ENCODE assay signal across 1 cellular context in genomic region chr10:89086801-89087513, GRCh38.
TF ChIP-seq lines count a peak whose summit lies in the region.

No MANE protein-coding gene starts in this region.

TF ChIP-seq in K562, 482 proteins besides CTCF, POLR2A, EP300 and RAD21 (continued from another document and continues in another):
- TF ChIP-seq, protein P1, sequence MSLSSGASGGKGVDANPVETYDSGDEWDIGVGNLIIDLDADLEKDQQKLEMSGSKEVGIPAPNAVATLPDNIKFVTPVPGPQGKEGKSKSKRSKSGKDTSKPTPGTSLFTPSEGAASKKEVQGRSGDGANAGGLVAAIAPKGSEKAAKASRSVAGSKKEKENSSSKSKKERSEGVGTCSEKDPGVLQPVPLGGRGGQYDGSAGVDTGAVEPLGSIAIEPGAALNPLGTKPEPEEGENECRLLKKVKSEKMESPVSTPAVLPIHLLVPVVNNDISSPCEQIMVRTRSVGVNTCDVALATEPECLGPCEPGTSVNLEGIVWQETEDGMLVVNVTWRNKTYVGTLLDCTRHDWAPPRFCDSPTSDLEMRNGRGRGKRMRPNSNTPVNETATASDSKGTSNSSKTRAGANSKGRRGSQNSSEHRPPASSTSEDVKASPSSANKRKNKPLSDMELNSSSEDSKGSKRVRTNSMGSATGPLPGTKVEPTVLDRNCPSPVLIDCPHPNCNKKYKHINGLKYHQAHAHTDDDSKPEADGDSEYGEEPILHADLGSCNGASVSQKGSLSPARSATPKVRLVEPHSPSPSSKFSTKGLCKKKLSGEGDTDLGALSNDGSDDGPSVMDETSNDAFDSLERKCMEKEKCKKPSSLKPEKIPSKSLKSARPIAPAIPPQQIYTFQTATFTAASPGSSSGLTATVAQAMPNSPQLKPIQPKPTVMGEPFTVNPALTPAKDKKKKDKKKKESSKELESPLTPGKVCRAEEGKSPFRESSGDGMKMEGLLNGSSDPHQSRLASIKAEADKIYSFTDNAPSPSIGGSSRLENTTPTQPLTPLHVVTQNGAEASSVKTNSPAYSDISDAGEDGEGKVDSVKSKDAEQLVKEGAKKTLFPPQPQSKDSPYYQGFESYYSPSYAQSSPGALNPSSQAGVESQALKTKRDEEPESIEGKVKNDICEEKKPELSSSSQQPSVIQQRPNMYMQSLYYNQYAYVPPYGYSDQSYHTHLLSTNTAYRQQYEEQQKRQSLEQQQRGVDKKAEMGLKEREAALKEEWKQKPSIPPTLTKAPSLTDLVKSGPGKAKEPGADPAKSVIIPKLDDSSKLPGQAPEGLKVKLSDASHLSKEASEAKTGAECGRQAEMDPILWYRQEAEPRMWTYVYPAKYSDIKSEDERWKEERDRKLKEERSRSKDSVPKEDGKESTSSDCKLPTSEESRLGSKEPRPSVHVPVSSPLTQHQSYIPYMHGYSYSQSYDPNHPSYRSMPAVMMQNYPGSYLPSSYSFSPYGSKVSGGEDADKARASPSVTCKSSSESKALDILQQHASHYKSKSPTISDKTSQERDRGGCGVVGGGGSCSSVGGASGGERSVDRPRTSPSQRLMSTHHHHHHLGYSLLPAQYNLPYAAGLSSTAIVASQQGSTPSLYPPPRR (CRISPR knock-in tag; IDR thresholded peaks at IDR 0.05; ENCODE audit: borderline replicate concordance) = no peak
- no peak for TF ChIP-seq TSC22D4 (tag; IDR thresholded peaks at IDR 0.05)
- TF ChIP-seq ZNF239 (CRISPR knock-in tag; IDR thresholded peaks at IDR 0.05) = no peak
- TF ChIP-seq YY1 (IDR thresholded peaks at IDR 0.05; ENCODE audit: borderline replicate concordance in 1 of 3, control insufficient read depth in 1 of 3, extremely low read depth in 1 of 3, insufficient read depth in 3 of 3, insufficient read length in 1 of 3, insufficient replicate concordance in 2 of 3, low read depth in 1 of 3, low read length in 2 of 3) = no peak
- TF ChIP-seq ZNF77 (CRISPR knock-in tag; IDR thresholded peaks at IDR 0.05) = no peak
- no peak for TF ChIP-seq ZNF277 (CRISPR knock-in tag; IDR thresholded peaks at IDR 0.05; ENCODE audit: borderline replicate concordance)
- TF ChIP-seq TCFL5 (CRISPR knock-in tag; conservative IDR thresholded peaks at IDR 0.05) = no peak
- no peak for TF ChIP-seq ZNF639 (CRISPR knock-in tag; conservative IDR thresholded peaks at IDR 0.05 in 1 of 2, IDR thresholded peaks at IDR 0.05 in 1 of 2)
- TF ChIP-seq, protein P2, sequence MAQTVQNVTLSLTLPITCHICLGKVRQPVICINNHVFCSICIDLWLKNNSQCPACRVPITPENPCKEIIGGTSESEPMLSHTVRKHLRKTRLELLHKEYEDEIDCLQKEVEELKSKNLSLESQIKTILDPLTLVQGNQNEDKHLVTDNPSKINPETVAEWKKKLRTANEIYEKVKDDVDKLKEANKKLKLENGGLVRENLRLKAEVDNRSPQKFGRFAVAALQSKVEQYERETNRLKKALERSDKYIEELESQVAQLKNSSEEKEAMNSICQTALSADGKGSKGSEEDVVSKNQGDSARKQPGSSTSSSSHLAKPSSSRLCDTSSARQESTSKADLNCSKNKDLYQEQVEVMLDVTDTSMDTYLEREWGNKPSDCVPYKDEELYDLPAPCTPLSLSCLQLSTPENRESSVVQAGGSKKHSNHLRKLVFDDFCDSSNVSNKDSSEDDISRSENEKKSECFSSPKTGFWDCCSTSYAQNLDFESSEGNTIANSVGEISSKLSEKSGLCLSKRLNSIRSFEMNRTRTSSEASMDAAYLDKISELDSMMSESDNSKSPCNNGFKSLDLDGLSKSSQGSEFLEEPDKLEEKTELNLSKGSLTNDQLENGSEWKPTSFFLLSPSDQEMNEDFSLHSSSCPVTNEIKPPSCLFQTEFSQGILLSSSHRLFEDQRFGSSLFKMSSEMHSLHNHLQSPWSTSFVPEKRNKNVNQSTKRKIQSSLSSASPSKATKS (CRISPR knock-in tag; IDR thresholded peaks at IDR 0.05) = no peak
- no peak for TF ChIP-seq TAF1 (IDR thresholded peaks at IDR 0.05; ENCODE audit: control insufficient read depth, extremely low read depth, insufficient read depth, low read length, severe bottlenecking)
- no peak for TF ChIP-seq SMARCC2 (IDR thresholded peaks at IDR 0.05; ENCODE audit: low read depth)
- TF ChIP-seq, protein P3, sequence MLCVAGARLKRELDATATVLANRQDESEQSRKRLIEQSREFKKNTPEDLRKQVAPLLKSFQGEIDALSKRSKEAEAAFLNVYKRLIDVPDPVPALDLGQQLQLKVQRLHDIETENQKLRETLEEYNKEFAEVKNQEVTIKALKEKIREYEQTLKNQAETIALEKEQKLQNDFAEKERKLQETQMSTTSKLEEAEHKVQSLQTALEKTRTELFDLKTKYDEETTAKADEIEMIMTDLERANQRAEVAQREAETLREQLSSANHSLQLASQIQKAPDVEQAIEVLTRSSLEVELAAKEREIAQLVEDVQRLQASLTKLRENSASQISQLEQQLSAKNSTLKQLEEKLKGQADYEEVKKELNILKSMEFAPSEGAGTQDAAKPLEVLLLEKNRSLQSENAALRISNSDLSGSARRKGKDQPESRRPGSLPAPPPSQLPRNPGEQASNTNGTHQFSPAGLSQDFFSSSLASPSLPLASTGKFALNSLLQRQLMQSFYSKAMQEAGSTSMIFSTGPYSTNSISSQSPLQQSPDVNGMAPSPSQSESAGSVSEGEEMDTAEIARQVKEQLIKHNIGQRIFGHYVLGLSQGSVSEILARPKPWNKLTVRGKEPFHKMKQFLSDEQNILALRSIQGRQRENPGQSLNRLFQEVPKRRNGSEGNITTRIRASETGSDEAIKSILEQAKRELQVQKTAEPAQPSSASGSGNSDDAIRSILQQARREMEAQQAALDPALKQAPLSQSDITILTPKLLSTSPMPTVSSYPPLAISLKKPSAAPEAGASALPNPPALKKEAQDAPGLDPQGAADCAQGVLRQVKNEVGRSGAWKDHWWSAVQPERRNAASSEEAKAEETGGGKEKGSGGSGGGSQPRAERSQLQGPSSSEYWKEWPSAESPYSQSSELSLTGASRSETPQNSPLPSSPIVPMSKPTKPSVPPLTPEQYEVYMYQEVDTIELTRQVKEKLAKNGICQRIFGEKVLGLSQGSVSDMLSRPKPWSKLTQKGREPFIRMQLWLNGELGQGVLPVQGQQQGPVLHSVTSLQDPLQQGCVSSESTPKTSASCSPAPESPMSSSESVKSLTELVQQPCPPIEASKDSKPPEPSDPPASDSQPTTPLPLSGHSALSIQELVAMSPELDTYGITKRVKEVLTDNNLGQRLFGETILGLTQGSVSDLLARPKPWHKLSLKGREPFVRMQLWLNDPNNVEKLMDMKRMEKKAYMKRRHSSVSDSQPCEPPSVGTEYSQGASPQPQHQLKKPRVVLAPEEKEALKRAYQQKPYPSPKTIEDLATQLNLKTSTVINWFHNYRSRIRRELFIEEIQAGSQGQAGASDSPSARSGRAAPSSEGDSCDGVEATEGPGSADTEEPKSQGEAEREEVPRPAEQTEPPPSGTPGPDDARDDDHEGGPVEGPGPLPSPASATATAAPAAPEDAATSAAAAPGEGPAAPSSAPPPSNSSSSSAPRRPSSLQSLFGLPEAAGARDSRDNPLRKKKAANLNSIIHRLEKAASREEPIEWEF (CRISPR knock-in tag; IDR thresholded peaks at IDR 0.05) = 0 out of 2 replicates have a peak, but pooled peaks have one; percentile 39
- TF ChIP-seq CEBPB (tag; IDR thresholded peaks at IDR 0.05) = peak; percentile 90
- peak; percentile 40; the same call in 1 of the 2 replicates for TF ChIP-seq ZNF175 (CRISPR knock-in tag; IDR thresholded peaks at IDR 0.05; ENCODE audit: low read depth)
- no peak for TF ChIP-seq ZNF124 (CRISPR knock-in tag; IDR thresholded peaks at IDR 0.05)
- TF ChIP-seq PHF8 (IDR thresholded peaks at IDR 0.05; ENCODE audit: borderline replicate concordance, low read length) = no peak
- TF ChIP-seq TGIF2 (CRISPR knock-in tag; IDR thresholded peaks at IDR 0.05) = no peak
- no peak for TF ChIP-seq HNRNPH1 (optimal IDR thresholded peaks at IDR 0.05; ENCODE audit: low read depth, low read length)
- TF ChIP-seq, protein P4, sequence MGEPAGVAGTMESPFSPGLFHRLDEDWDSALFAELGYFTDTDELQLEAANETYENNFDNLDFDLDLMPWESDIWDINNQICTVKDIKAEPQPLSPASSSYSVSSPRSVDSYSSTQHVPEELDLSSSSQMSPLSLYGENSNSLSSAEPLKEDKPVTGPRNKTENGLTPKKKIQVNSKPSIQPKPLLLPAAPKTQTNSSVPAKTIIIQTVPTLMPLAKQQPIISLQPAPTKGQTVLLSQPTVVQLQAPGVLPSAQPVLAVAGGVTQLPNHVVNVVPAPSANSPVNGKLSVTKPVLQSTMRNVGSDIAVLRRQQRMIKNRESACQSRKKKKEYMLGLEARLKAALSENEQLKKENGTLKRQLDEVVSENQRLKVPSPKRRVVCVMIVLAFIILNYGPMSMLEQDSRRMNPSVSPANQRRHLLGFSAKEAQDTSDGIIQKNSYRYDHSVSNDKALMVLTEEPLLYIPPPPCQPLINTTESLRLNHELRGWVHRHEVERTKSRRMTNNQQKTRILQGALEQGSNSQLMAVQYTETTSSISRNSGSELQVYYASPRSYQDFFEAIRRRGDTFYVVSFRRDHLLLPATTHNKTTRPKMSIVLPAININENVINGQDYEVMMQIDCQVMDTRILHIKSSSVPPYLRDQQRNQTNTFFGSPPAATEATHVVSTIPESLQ (CRISPR knock-in tag; IDR thresholded peaks at IDR 0.05) = no peak
- peak; percentile 49 for TF ChIP-seq VEZF1 (CRISPR knock-in tag; IDR thresholded peaks at IDR 0.05)
- TF ChIP-seq, protein P5, sequence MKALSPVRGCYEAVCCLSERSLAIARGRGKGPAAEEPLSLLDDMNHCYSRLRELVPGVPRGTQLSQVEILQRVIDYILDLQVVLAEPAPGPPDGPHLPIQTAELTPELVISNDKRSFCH (CRISPR knock-in tag; IDR thresholded peaks at IDR 0.05) = no peak
- TF ChIP-seq, protein P5 (tag; IDR thresholded peaks at IDR 0.05) = no peak
- no peak for TF ChIP-seq MBD2 (IDR thresholded peaks at IDR 0.05; ENCODE audit: borderline replicate concordance, low read depth)
- no peak for TF ChIP-seq NR2C1 (IDR thresholded peaks at IDR 0.05)
- peak; percentile 12; the same call in 1 of the 2 replicates for TF ChIP-seq NR2C1 (tag; IDR thresholded peaks at IDR 0.05)
- no peak for TF ChIP-seq HNRNPLL (IDR thresholded peaks at IDR 0.05; ENCODE audit: low read depth, low read length, poor library complexity, severe bottlenecking)
- TF ChIP-seq POLR3G (IDR thresholded peaks at IDR 0.05; ENCODE audit: extremely low read depth, insufficient read length, insufficient replicate concordance) = no peak
- TF ChIP-seq, protein P6, sequence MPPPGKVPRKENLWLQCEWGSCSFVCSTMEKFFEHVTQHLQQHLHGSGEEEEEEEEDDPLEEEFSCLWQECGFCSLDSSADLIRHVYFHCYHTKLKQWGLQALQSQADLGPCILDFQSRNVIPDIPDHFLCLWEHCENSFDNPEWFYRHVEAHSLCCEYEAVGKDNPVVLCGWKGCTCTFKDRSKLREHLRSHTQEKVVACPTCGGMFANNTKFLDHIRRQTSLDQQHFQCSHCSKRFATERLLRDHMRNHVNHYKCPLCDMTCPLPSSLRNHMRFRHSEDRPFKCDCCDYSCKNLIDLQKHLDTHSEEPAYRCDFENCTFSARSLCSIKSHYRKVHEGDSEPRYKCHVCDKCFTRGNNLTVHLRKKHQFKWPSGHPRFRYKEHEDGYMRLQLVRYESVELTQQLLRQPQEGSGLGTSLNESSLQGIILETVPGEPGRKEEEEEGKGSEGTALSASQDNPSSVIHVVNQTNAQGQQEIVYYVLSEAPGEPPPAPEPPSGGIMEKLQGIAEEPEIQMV (tag; conservative IDR thresholded peaks at IDR 0.05; ENCODE audit: low read depth) = no peak
- no peak for TF ChIP-seq SMARCA4 (IDR thresholded peaks at IDR 0.05)
- no peak for TF ChIP-seq TFAM (CRISPR knock-in tag; conservative IDR thresholded peaks at IDR 0.05)
- no peak for TF ChIP-seq FOXP1 (CRISPR knock-in tag; IDR thresholded peaks at IDR 0.05)
- TF ChIP-seq PHB (CRISPR knock-in tag; IDR thresholded peaks at IDR 0.05) = no peak
- TF ChIP-seq SIN3B (IDR thresholded peaks at IDR 0.05; ENCODE audit: low read depth) = no peak
- no peak for TF ChIP-seq RBM15 (IDR thresholded peaks at IDR 0.05; ENCODE audit: insufficient read depth, low read length)
- TF ChIP-seq E2F6 (IDR thresholded peaks at IDR 0.05; ENCODE audit: borderline replicate concordance in 1 of 2, extremely low read depth in 1 of 2, insufficient read depth in 1 of 2, insufficient read length in 1 of 2, low read depth in 1 of 2, low read length in 1 of 2, poor library complexity in 1 of 2, severe bottlenecking in 1 of 2) = no peak
- TF ChIP-seq NCOA1 (IDR thresholded peaks at IDR 0.05; ENCODE audit: low read depth) = no peak
- TF ChIP-seq MAZ (CRISPR knock-in tag; conservative IDR thresholded peaks at IDR 0.05 in 1 of 2, IDR thresholded peaks at IDR 0.05 in 1 of 2) = no peak; a peak in 1 of 4 replicates
- no peak for TF ChIP-seq MCM2 (IDR thresholded peaks at IDR 0.05; ENCODE audit: low read depth)
- TF ChIP-seq MAFK (IDR thresholded peaks at IDR 0.05; ENCODE audit: low read length) = no peak
